ENCODE assay signal across 8 cellular contexts in the genomic region with DNA sequence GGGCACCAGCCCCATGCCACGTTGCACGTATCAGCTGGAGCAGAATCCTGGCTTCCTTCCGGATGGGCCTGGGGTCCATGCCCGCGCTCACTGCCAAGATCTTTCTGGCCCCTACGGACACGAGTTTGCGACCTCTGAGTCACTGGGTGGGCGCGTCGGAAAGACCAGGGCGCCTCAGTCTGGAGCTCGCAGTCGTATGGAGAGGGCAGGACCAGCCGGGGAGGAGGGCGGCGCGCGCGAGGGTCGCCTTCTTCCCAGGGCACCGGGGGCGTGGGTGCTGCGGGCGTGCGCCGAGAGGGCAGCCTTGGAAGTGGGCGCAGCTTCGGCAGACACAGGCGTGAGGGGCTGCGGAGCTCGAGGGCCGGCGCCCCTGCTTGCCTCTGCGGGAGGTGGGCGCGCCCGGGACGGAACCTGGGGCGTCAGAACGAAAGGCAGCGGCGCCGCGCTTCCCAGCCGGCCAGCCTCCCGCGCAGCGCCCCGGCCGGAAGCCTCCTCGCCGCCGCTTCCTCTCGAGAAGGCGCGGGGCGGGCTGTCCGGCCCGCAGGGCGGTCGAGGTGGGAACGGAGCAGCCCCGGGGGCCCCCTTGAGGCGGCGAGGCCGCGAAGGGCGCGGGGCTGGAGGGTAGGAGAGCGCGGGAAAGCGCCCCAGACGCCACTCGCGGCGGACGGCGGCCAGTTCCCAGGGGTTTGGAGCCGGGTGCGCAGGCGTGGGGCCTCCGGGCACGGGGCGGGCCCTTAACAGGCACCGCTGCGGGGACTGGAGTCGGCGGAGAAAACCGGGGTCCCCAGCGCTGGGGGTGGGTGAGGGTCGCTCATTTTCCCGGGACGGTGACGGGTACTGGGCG. TPM values are rescaled to one million over a fixed set of nuclear protein-coding genes. Genes with fewer than 3 reads are reported as not detected.
DNase-seq lines count a peak whose midpoint lies in the region; ATAC-seq lines count a peak whose summit lies in the region.

A gene (plus strand): TSS at position 490 of the 844 bp plus-strand sequence. CDS start 459 bp downstream, outside the sequence.

- no peaks in the 10 kb centered on the region for H3K9me3 Mint-ChIP-seq in effector memory CD8-positive, alpha-beta T cell
- no peaks in the 10 kb centered on the region for H3K9me3 Mint-ChIP-seq in memory B cell

- peaks cover 38 to 41% of the 10 kb centered on the region in 2 donors for H3K4me1 Mint-ChIP-seq in effector memory CD8-positive, alpha-beta T cell (ENCODE audit: low read depth in 2 of 2)
- H3K4me1 Mint-ChIP-seq in memory B cell, result peaks cover 35% of the 10 kb centered on the region

- H3K27ac Mint-ChIP-seq in effector memory CD8-positive, alpha-beta T cell, result peak within 1 kb of the TSS; percentile 68 to 89
- H3K27ac Mint-ChIP-seq in memory B cell, result peak within 1 kb of the TSS; percentile 69

- no peaks in the 10 kb centered on the region for H3K27me3 Mint-ChIP-seq in effector memory CD8-positive, alpha-beta T cell
- no peaks in the 10 kb centered on the region for H3K27me3 Mint-ChIP-seq in memory B cell

- peak within 1 kb of the TSS; percentile 91 for H3K4me3 Mint-ChIP-seq in effector memory CD8-positive, alpha-beta T cell
- H3K4me3 Mint-ChIP-seq in memory B cell, result peak within 1 kb of the TSS; percentile 93

- peak; percentile 57 for DNase-seq in NK-92 treated with Interleukin-12 subunit alpha and Interleukin-12 subunit beta, amount 100 ng/mL, for 24 hours (lab: John Stamatoyannopoulos, UW)
- DNase-seq in NK-92 (lab: John Stamatoyannopoulos, UW; ENCODE audit: unreplicated experiment) (no peak), NCI-H460 (ENCODE audit: extremely low read depth, low read depth) (peak; percentile 48), memory B cell (ENCODE audit: low spot score in 2 of 2) (peak; percentile 43 to 68)
- peak; percentile 90 for DNase-seq in activated CD8-positive, alpha-beta memory T cell treated with anti-CD3 and anti-CD28 coated beads for 24 hours
- peak; percentile 51 to 61 (median 59) for DNase-seq in effector memory CD8-positive, alpha-beta T cell
- peak; percentile 27 for DNase-seq in stimulated activated CD8-positive, alpha-beta memory T cell treated with anti-CD3 and anti-CD28 coated beads, Interleukin-15, amount 100 ng/mL, for 1 hour (ENCODE audit: low read depth)

- peak; percentile 58 for ATAC-seq in HG02943 (IDR thresholded peaks at IDR 0.05; ENCODE audit: low read depth, unreplicated experiment)
- ATAC-seq in effector memory CD8-positive, alpha-beta T cell (replicated peaks), result peak; percentile 84
- ATAC-seq in memory B cell (ENCODE audit: low read depth), result peak; percentile 76

- H3K36me3 Mint-ChIP-seq in effector memory CD8-positive, alpha-beta T cell (ENCODE audit: insufficient read depth), result peaks cover 23% of the 10 kb centered on the region
- H3K36me3 Mint-ChIP-seq in memory B cell, result peaks cover 6% of the 10 kb centered on the region

RNA-seq across cellular contexts. Expression of the gene that starts here (rescaled TPM):
- total RNA-seq in NCI-H460 (2014; rRNA removed; shearing (Covaris generic)), result 209 and 227 TPM in 2 replicates
- polyA plus RNA-seq in NCI-H460 (2014; cell fraction: nucleus; rRNA removed), result 331 and 369 TPM in 2 replicates
